ENCODE assay signal across 19 cellular contexts in genomic region chr1:77927414-77927813, GRCh38. TPM values are rescaled to one million over a fixed set of nuclear protein-coding genes. Genes with fewer than 3 reads are reported as not detected.
DNase-seq lines count a peak whose midpoint lies in the region; FAIRE-seq and TF ChIP-seq lines count a peak whose summit lies in the region.
"Had no signal": no experiment of that assay in that cellular context is flagged by ENCODE, and none has a peak within 500 bp of the region (broad histone marks: within the 10 kb centered on the region; RNA-seq: fewer than 3 reads in every experiment).

No MANE protein-coding gene starts in this region.

- peak overlapping the region; percentile 22 for H3K27ac Mint-ChIP-seq in activated CD4-positive, alpha-beta T cell treated with anti-CD3 and anti-CD28 coated beads, Interleukin-2, amount 10 ng/mL, durations not matched to agents 24 days and 14 days
- H3K27ac Mint-ChIP-seq in dendritic cell treated with granulocyte-macrophage colony-stimulating factor and Interleukin-4, amounts not matched to agents 40 ng/mL and 50 ng/mL, for 4 days: no peak overlapping the region

- H3K36me3 Mint-ChIP-seq in activated CD4-positive, alpha-beta T cell treated with anti-CD3 and anti-CD28 coated beads, Interleukin-2, amount 10 ng/mL, durations not matched to agents 24 days and 14 days (ENCODE audit: low read depth): peaks cover 6% of the 10 kb centered on the region
- H3K36me3 Mint-ChIP-seq in dendritic cell treated with granulocyte-macrophage colony-stimulating factor and Interleukin-4, amounts not matched to agents 40 ng/mL and 50 ng/mL, for 4 days (ENCODE audit: low read depth): no peaks in the 10 kb centered on the region

- H3K4me3 Mint-ChIP-seq in activated CD4-positive, alpha-beta T cell treated with anti-CD3 and anti-CD28 coated beads, Interleukin-2, amount 10 ng/mL, durations not matched to agents 24 days and 14 days: peak overlapping the region; percentile 64
- H3K4me3 Mint-ChIP-seq in dendritic cell treated with granulocyte-macrophage colony-stimulating factor and Interleukin-4, amounts not matched to agents 40 ng/mL and 50 ng/mL, for 4 days: peak overlapping the region; percentile 51

- no peak for TF ChIP-seq POLR2A in GM12892 (IDR thresholded peaks at IDR 0.05; ENCODE audit: low read depth, low read length)
- TF ChIP-seq POLR2A in NB4 (IDR thresholded peaks at IDR 0.05; ENCODE audit: extremely low read depth, insufficient read length): no peak

- intact Hi-C loops in activated CD4-positive, alpha-beta T cell treated with anti-CD3 and anti-CD28 coated beads, Interleukin-2, amount 10 ng/mL, durations not matched to agents 24 days and 14 days (cut with micrococcal nuclease): no loop called here
- intact Hi-C loops in dendritic cell treated with granulocyte-macrophage colony-stimulating factor and Interleukin-4, amounts not matched to agents 40 ng/mL and 50 ng/mL, for 4 days (cut with micrococcal nuclease): no loop called here

- peaks cover 2% of the 10 kb centered on the region for H3K27me3 Mint-ChIP-seq in activated CD4-positive, alpha-beta T cell treated with anti-CD3 and anti-CD28 coated beads, Interleukin-2, amount 10 ng/mL, durations not matched to agents 24 days and 14 days
- H3K27me3 Mint-ChIP-seq in dendritic cell treated with granulocyte-macrophage colony-stimulating factor and Interleukin-4, amounts not matched to agents 40 ng/mL and 50 ng/mL, for 4 days: no peaks in the 10 kb centered on the region

- H3K4me1 Mint-ChIP-seq in activated CD4-positive, alpha-beta T cell treated with anti-CD3 and anti-CD28 coated beads, Interleukin-2, amount 10 ng/mL, durations not matched to agents 24 days and 14 days: peaks cover 4% of the 10 kb centered on the region
- peaks cover 28% of the 10 kb centered on the region for H3K4me1 Mint-ChIP-seq in dendritic cell treated with granulocyte-macrophage colony-stimulating factor and Interleukin-4, amounts not matched to agents 40 ng/mL and 50 ng/mL, for 4 days (ENCODE audit: low read depth)

- FAIRE-seq in GM12892 (lab: Jason Lieb, UNC): peak; percentile 81
- FAIRE-seq: A204.1, islet of Langerhans had no signal

- DNase-seq in activated CD4-positive, alpha-beta T cell treated with anti-CD3 and anti-CD28 coated beads, Interleukin-2, amount 10 ng/mL, durations not matched to agents 24 days and 14 days: no peak
- DNase-seq in activated CD4-positive, alpha-beta T cell treated with anti-CD3 and anti-CD28 coated beads for 1 hour: no peak
- no peak for DNase-seq in GM12892 (ENCODE audit: insufficient read length)
- no peak for DNase-seq in NB4 (ENCODE audit: low read depth)
- DNase-seq in SHP77 treated with DMSO at 0.1 percent for 48 hours (lab: John Stamatoyannopoulos, UW): no peak
- DNase-seq in NCI-H226: no peak
- DNase-seq in UCSD-AML1 (lab: John Stamatoyannopoulos, UW; ENCODE audit: unreplicated experiment): no peak
- DNase-seq: amygdala; Caco-2; colonic mucosa; GDM1; NCI-H1930; NCI-H69; nucleus accumbens; stimulated activated CD4-positive, alpha-beta T cell treated with anti-CD3 and anti-CD28 coated beads, Interleukin-4, amount 100 ng/mL, for 24 hours; uterus had no signal

- no peaks in the 10 kb centered on the region for H3K9me3 Mint-ChIP-seq in activated CD4-positive, alpha-beta T cell treated with anti-CD3 and anti-CD28 coated beads, Interleukin-2, amount 10 ng/mL, durations not matched to agents 24 days and 14 days
- H3K9me3 Mint-ChIP-seq in dendritic cell treated with granulocyte-macrophage colony-stimulating factor and Interleukin-4, amounts not matched to agents 40 ng/mL and 50 ng/mL, for 4 days: no peaks in the 10 kb centered on the region

- TF ChIP-seq CTCF in NB4 (IDR thresholded peaks at IDR 0.05; ENCODE audit: low read depth, low read length): no peak

- H3K4me3 ChIP-seq in NB4 (ENCODE audit: low read depth, low read length): peak overlapping the region; percentile 52
- H3K4me3 ChIP-seq: uterus had no signal

RNA-seq across cellular contexts. Expression of gene NEXN, which starts 39.0 kb away (rescaled TPM):
- 0.44 and 0.64 TPM in 2 replicates for total RNA-seq in activated CD4-positive, alpha-beta T cell treated with anti-CD3 and anti-CD28 coated beads, Interleukin-2, amount 10 ng/mL, durations not matched to agents 24 days and 14 days
- polyA plus RNA-seq in GM12892 (2012; ENCODE audit: missing spikeins): 10.0 TPM

RNA-seq across cellular contexts. Expression of gene FUBP1, which starts 51.5 kb away (rescaled TPM):
- 278 and 284 TPM in 2 replicates for total RNA-seq in activated CD4-positive, alpha-beta T cell treated with anti-CD3 and anti-CD28 coated beads, Interleukin-2, amount 10 ng/mL, durations not matched to agents 24 days and 14 days
- 161 TPM for polyA plus RNA-seq in GM12892 (2012; ENCODE audit: missing spikeins)
